Comparison of ENCODE assay signal across 11 cellular contexts in the genomic region with DNA sequence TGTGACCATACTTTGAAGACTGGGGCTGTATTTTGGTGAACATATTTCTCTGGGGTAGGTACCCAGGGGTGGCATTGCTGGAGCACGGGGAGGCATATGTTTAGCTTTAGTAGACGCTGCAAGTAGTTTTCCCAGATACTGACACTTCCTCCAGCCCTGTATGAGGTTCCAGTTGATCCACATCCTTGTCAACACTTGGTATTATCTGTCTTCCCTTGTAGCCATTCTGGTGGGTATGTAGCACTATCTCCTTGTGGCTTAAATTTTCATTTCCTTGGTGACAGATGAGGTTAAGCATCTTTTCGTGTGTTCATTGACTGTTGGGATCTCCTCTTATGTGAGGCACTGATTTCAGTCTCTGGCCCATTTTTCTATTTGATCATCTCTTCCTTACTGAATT.
"Had no signal": no experiment of that assay in that cellular context is flagged by ENCODE, and none has a peak within 500 bp of the region (broad histone marks: within the 10 kb centered on the region; RNA-seq: fewer than 3 reads in every experiment).

No MANE protein-coding gene starts in this region.

- H3K4me3 ChIP-seq: GM23248, GM23338, HAP-1 had no signal

- H3K9me3 ChIP-seq: HAP-1 had no signal

- H3K4me2 ChIP-seq: GM23338 had no signal

- ATAC-seq: GM23338, HCT116 had no signal

- FAIRE-seq: H1, H54 had no signal

- H3K9ac ChIP-seq: GM23248 had no signal

- H3K4me1 ChIP-seq: HAP-1 had no signal

- H3K36me3 ChIP-seq: HAP-1 had no signal

- DNase-seq: GM23248, GOT3, H7, H9, HCEC 1CT, HFFc6 had no signal

- H3K27ac ChIP-seq: GM23248 had no signal

- H2AFZ ChIP-seq: GM23248, GM23338 had no signal
